36 cellular contexts compared by ENCODE assay signal in genomic region chr10:1267148-1267547, GRCh38.
"Had no signal": no experiment of that assay in that cellular context is flagged by ENCODE, and none has a peak within 500 bp of the region (broad histone marks: within the 10 kb centered on the region; RNA-seq: fewer than 3 reads in every experiment).

No MANE protein-coding gene starts in this region.

- H3K27me3 ChIP-seq: ascending aorta, cardiac muscle cell had no signal

- H3K27ac ChIP-seq: ascending aorta, cardiac muscle cell, VCaP had no signal

- H3K4me3 ChIP-seq: ascending aorta, cardiac muscle cell had no signal

- H3K27ac Mint-ChIP-seq: activated CD4-positive, alpha-beta memory T cell treated with anti-CD3 and anti-CD28 coated beads, Interleukin-2, amount 10 ng/mL, durations not matched to agents 7 days and 5 days; activated CD4-positive, alpha-beta T cell treated with anti-CD3 and anti-CD28 coated beads for 36 hours; activated CD4-positive, alpha-beta T cell treated with anti-CD3 and anti-CD28 coated beads, Interleukin-2, amount 10 ng/mL, durations not matched to agents 7 days and 5 days; activated CD8-positive, alpha-beta memory T cell treated with anti-CD3 and anti-CD28 coated beads, Interleukin-2, amount 10 ng/mL, durations not matched to agents 7 days and 5 days; activated naive CD4-positive, alpha-beta T cell treated with anti-CD3 and anti-CD28 coated beads, Interleukin-2, amount 10 ng/mL, durations not matched to agents 7 days and 5 days; activated naive CD4-positive, alpha-beta T cell treated with anti-CD3 and anti-CD28 coated beads, Interleukin-2, amount 50 U/mL, for 24 hours; activated naive CD8-positive, alpha-beta T cell; activated naive CD8-positive, alpha-beta T cell treated with anti-CD3 and anti-CD28 coated beads, Interleukin-2, amount 10 ng/mL, durations not matched to agents 7 days and 5 days; activated naive CD8-positive, alpha-beta T cell treated with anti-CD3 and anti-CD28 coated beads, Interleukin-2, amount 50 U/mL, for 24 hours; activated T-cell treated with anti-CD3 and anti-CD28 coated beads, Interleukin-2, amount 50 U/mL, for 24 hours; activated T-helper 2 cell treated with anti-CD3 and anti-CD28 coated beads, Interferon-gamma antibody, Interleukin-2, Interleukin-4, amounts not matched to agents 10 μg/mL and 5 μg/mL and 100 μg/mL, durations not matched to agents 14 hours and 24 hours and 36 hours; T-helper 1 cell treated with Interleukin-12 subunit alpha and Interleukin-12 subunit beta and Interleukin-4 antibody, amounts not matched to agents 30 μg/mL and 1 μg/mL, for 36 hours; T-helper 2 cell treated with Interferon-gamma antibody and Interleukin-4, amounts not matched to agents 5 μg/mL and 100 μg/mL, for 36 hours had no signal

- H3K4me1 ChIP-seq: ascending aorta had no signal

- FAIRE-seq: bronchial epithelial cell, TTC549 had no signal

- H3K9me3 Mint-ChIP-seq: activated CD4-positive, alpha-beta memory T cell treated with anti-CD3 and anti-CD28 coated beads, Interleukin-2, amount 10 ng/mL, durations not matched to agents 7 days and 5 days; activated CD4-positive, alpha-beta T cell treated with anti-CD3 and anti-CD28 coated beads, Interleukin-2, amount 10 ng/mL, durations not matched to agents 7 days and 5 days; activated naive CD4-positive, alpha-beta T cell treated with anti-CD3 and anti-CD28 coated beads, Interleukin-2, amount 50 U/mL, for 24 hours; activated naive CD8-positive, alpha-beta T cell treated with anti-CD3 and anti-CD28 coated beads, Interleukin-2, amount 50 U/mL, for 24 hours; activated T-cell treated with anti-CD3 and anti-CD28 coated beads, Interleukin-2, amount 50 U/mL, for 24 hours; activated T-helper 2 cell treated with anti-CD3 and anti-CD28 coated beads, Interferon-gamma antibody, Interleukin-2, Interleukin-4, amounts not matched to agents 10 μg/mL and 5 μg/mL and 100 μg/mL, durations not matched to agents 14 hours and 24 hours and 36 hours; central memory CD8-positive, alpha-beta T cell; T-helper 1 cell treated with Interleukin-12 subunit alpha and Interleukin-12 subunit beta and Interleukin-4 antibody, amounts not matched to agents 30 μg/mL and 1 μg/mL, for 36 hours; T-helper 2 cell treated with Interferon-gamma antibody and Interleukin-4, amounts not matched to agents 5 μg/mL and 100 μg/mL, for 36 hours had no signal

- H3K36me3 ChIP-seq: ascending aorta, cardiac muscle cell had no signal

- H3K36me3 Mint-ChIP-seq: activated CD8-positive, alpha-beta memory T cell treated with anti-CD3 and anti-CD28 coated beads, Interleukin-2, amount 10 ng/mL, durations not matched to agents 7 days and 5 days; activated naive CD4-positive, alpha-beta T cell treated with anti-CD3 and anti-CD28 coated beads, Interleukin-2, amount 10 ng/mL, durations not matched to agents 7 days and 5 days; activated naive CD4-positive, alpha-beta T cell treated with anti-CD3 and anti-CD28 coated beads, Interleukin-2, amount 50 U/mL, for 24 hours; activated naive CD8-positive, alpha-beta T cell; activated naive CD8-positive, alpha-beta T cell treated with anti-CD3 and anti-CD28 coated beads, Interleukin-2, amount 10 ng/mL, durations not matched to agents 7 days and 5 days; brain had no signal

- ATAC-seq: activated CD4-positive, alpha-beta T cell treated with anti-CD3 and anti-CD28 coated beads for 36 hours; activated CD8-positive, alpha-beta memory T cell treated with anti-CD3 and anti-CD28 coated beads, Interleukin-2, amount 10 ng/mL, durations not matched to agents 7 days and 5 days; activated naive CD8-positive, alpha-beta T cell treated with anti-CD3 and anti-CD28 coated beads, Interleukin-2, amount 50 U/mL, for 24 hours had no signal

- H3K4me3 Mint-ChIP-seq: activated CD4-positive, alpha-beta memory T cell treated with anti-CD3 and anti-CD28 coated beads, Interleukin-2, amount 10 ng/mL, durations not matched to agents 7 days and 5 days; activated CD4-positive, alpha-beta T cell treated with anti-CD3 and anti-CD28 coated beads for 36 hours; activated CD4-positive, alpha-beta T cell treated with anti-CD3 and anti-CD28 coated beads, Interleukin-2, amount 10 ng/mL, durations not matched to agents 7 days and 5 days; activated CD8-positive, alpha-beta memory T cell treated with anti-CD3 and anti-CD28 coated beads, Interleukin-2, amount 10 ng/mL, durations not matched to agents 7 days and 5 days; activated naive CD4-positive, alpha-beta T cell treated with anti-CD3 and anti-CD28 coated beads, Interleukin-2, amount 10 ng/mL, durations not matched to agents 7 days and 5 days; activated naive CD4-positive, alpha-beta T cell treated with anti-CD3 and anti-CD28 coated beads, Interleukin-2, amount 50 U/mL, for 24 hours; activated naive CD8-positive, alpha-beta T cell; activated naive CD8-positive, alpha-beta T cell treated with anti-CD3 and anti-CD28 coated beads, Interleukin-2, amount 10 ng/mL, durations not matched to agents 7 days and 5 days; activated naive CD8-positive, alpha-beta T cell treated with anti-CD3 and anti-CD28 coated beads, Interleukin-2, amount 50 U/mL, for 24 hours; activated T-cell treated with anti-CD3 and anti-CD28 coated beads, Interleukin-2, amount 50 U/mL, for 24 hours; brain; central memory CD8-positive, alpha-beta T cell; T-helper 1 cell treated with Interleukin-12 subunit alpha and Interleukin-12 subunit beta and Interleukin-4 antibody, amounts not matched to agents 30 μg/mL and 1 μg/mL, for 36 hours; T-helper 2 cell treated with Interferon-gamma antibody and Interleukin-4, amounts not matched to agents 5 μg/mL and 100 μg/mL, for 36 hours had no signal

- H3K27me3 Mint-ChIP-seq: activated CD4-positive, alpha-beta T cell treated with anti-CD3 and anti-CD28 coated beads for 36 hours; activated naive CD4-positive, alpha-beta T cell treated with anti-CD3 and anti-CD28 coated beads, Interleukin-2, amount 50 U/mL, for 24 hours; activated naive CD8-positive, alpha-beta T cell treated with anti-CD3 and anti-CD28 coated beads, Interleukin-2, amount 50 U/mL, for 24 hours; activated T-cell treated with anti-CD3 and anti-CD28 coated beads, Interleukin-2, amount 50 U/mL, for 24 hours; central memory CD8-positive, alpha-beta T cell had no signal

- H3K4me1 Mint-ChIP-seq: activated CD4-positive, alpha-beta memory T cell treated with anti-CD3 and anti-CD28 coated beads, Interleukin-2, amount 10 ng/mL, durations not matched to agents 7 days and 5 days; activated CD4-positive, alpha-beta T cell treated with anti-CD3 and anti-CD28 coated beads for 36 hours; activated CD4-positive, alpha-beta T cell treated with anti-CD3 and anti-CD28 coated beads, Interleukin-2, amount 10 ng/mL, durations not matched to agents 7 days and 5 days; activated CD8-positive, alpha-beta memory T cell treated with anti-CD3 and anti-CD28 coated beads, Interleukin-2, amount 10 ng/mL, durations not matched to agents 7 days and 5 days; activated naive CD4-positive, alpha-beta T cell treated with anti-CD3 and anti-CD28 coated beads, Interleukin-2, amount 10 ng/mL, durations not matched to agents 7 days and 5 days; activated naive CD8-positive, alpha-beta T cell treated with anti-CD3 and anti-CD28 coated beads, Interleukin-2, amount 10 ng/mL, durations not matched to agents 7 days and 5 days; central memory CD8-positive, alpha-beta T cell had no signal

- H3K9me3 ChIP-seq: ascending aorta had no signal

- DNase-seq: activated CD4-positive, alpha-beta memory T cell treated with anti-CD3 and anti-CD28 coated beads, Interleukin-2, amount 10 ng/mL, durations not matched to agents 7 days and 5 days; activated CD4-positive, alpha-beta T cell treated with anti-CD3 and anti-CD28 coated beads for 36 hours; activated CD4-positive, alpha-beta T cell treated with anti-CD3 and anti-CD28 coated beads for 48 hours; activated CD4-positive, alpha-beta T cell treated with anti-CD3 and anti-CD28 coated beads, Interleukin-2, amount 10 ng/mL, durations not matched to agents 7 days and 5 days; activated CD4-positive, alpha-beta T cell treated with anti-CD3 and anti-CD28 coated beads, Interleukin-2, amount 50 U/mL, for 48 hours; activated CD4-positive, CD25-positive, alpha-beta regulatory T cell; activated CD8-positive, alpha-beta memory T cell treated with anti-CD3 and anti-CD28 coated beads for 24 hours; activated CD8-positive, alpha-beta memory T cell treated with anti-CD3 and anti-CD28 coated beads, Interleukin-2, amount 10 ng/mL, durations not matched to agents 7 days and 5 days; activated CD8-positive, alpha-beta memory T cell treated with anti-CD3 and anti-CD28 coated beads, Interleukin-2, amount 50 U/mL, for 48 hours; activated effector memory CD4-positive, alpha-beta T cell treated with Interleukin-2 at 50 U/mL for 16 hours; activated gamma-delta T cell; activated naive CD4-positive, alpha-beta T cell treated with anti-CD3 and anti-CD28 coated beads, Interleukin-2, amount 10 ng/mL, durations not matched to agents 7 days and 5 days; activated naive CD4-positive, alpha-beta T cell treated with Interleukin-2 at 50 U/mL for 16 hours; activated naive CD8-positive, alpha-beta T cell treated with anti-CD3 and anti-CD28 coated beads, Interleukin-2, amount 10 ng/mL, durations not matched to agents 7 days and 5 days; activated naive CD8-positive, alpha-beta T cell treated with anti-CD3 and anti-CD28 coated beads, Interleukin-2, amount 50 U/mL, for 24 hours; activated T-cell treated with anti-CD3 and anti-CD28 coated beads, Interleukin-2, amount 50 U/mL, for 24 hours; activated T-cell treated with anti-CD3 and anti-CD28 coated beads, Interleukin-2, amount 50 U/mL, for 48 hours; amygdala; anterior cingulate cortex; caudate nucleus; cerebellar nuclear complex; T-helper 1 cell; T-helper 2 cell; T-helper 9 cell had no signal
